ENCODE assay signal across 9 cellular contexts in genomic region chr13:41465215-41465907, GRCh38. TPM values are rescaled to one million over a fixed set of nuclear protein-coding genes. Genes with fewer than 3 reads are reported as not detected.
A peak's percentile ranks its signal among the peaks of the same experiment; 100 is the strongest.
DNase-seq lines count a peak whose midpoint lies in the region; ATAC-seq, FAIRE-seq and TF ChIP-seq lines count a peak whose summit lies in the region.
"Had no signal": no experiment of that assay in that cellular context is flagged by ENCODE, and none has a peak within 500 bp of the region (broad histone marks: within the 10 kb centered on the region; RNA-seq: fewer than 3 reads in every experiment).

No MANE protein-coding gene starts in this region.

- peaks cover 5% of the 10 kb centered on the region; the same call in 1 of the 2 replicates for H3K79me2 ChIP-seq in Karpas-422 (ENCODE audit: low read length)
- H3K79me2 ChIP-seq in endothelial cell of umbilical vein (ENCODE audit: control insufficient read depth, insufficient read depth, low read length), result peaks cover 5% of the 10 kb centered on the region

- H3K4me1 ChIP-seq in CD8-positive, alpha-beta T cell (ENCODE audit: insufficient read depth, low read length), result peaks cover 90% of the 10 kb centered on the region
- H3K4me1 ChIP-seq in Karpas-422 (ENCODE audit: low read length) (peaks cover 76% of the 10 kb centered on the region), endothelial cell of umbilical vein (ENCODE audit: control insufficient read depth, extremely low read depth, insufficient read depth, low read length) (peaks cover 37% of the 10 kb centered on the region), sigmoid colon (peaks cover 0 to 26% (median 16%) of the 10 kb centered on the region in 4 donors), aorta (ENCODE audit: control insufficient read depth in 1 of 2, insufficient read depth in 2 of 2, low read length in 2 of 2) (peaks cover 0 to 3% of the 10 kb centered on the region in 2 donors)

- H3K27me3 ChIP-seq in CD8-positive, alpha-beta T cell (ENCODE audit: insufficient read depth, low read length), result no peaks in the 10 kb centered on the region
- H3K27me3 ChIP-seq in Karpas-422 (ENCODE audit: low read length), result no peaks in the 10 kb centered on the region
- H3K27me3 ChIP-seq in endothelial cell of umbilical vein (ENCODE audit: control insufficient read depth in 2 of 2, insufficient read depth in 2 of 2, low read length in 2 of 2), result no peaks in the 10 kb centered on the region
- peaks cover 0 to 27% (median 0%) of the 10 kb centered on the region in 3 donors for H3K27me3 ChIP-seq in sigmoid colon
- no peaks in the 10 kb centered on the region for H3K27me3 ChIP-seq in aorta (ENCODE audit: control insufficient read depth in 1 of 2, insufficient read depth in 2 of 2, low read length in 1 of 2)

- H3K9me3 Mint-ChIP-seq in CD8-positive, alpha-beta T cell, result no peaks in the 10 kb centered on the region
- peaks cover 2% of the 10 kb centered on the region for H3K9me3 Mint-ChIP-seq in activated CD4-positive, alpha-beta memory T cell treated with anti-CD3 and anti-CD28 coated beads, Interleukin-2, amount 10 ng/mL, durations not matched to agents 7 days and 5 days

- no peak overlapping the region for H3K9ac ChIP-seq in Karpas-422 (ENCODE audit: low read length)
- peak overlapping the region; percentile 17 for H3K9ac ChIP-seq in endothelial cell of umbilical vein (replicated peaks; ENCODE audit: extremely low read depth, insufficient read depth, low read length)

- POLR2A ChIA-PET in CD8-positive, alpha-beta T cell (lab: Charles Lee), result interaction anchor here (1.0 to 4.1 kb wide), 6 partner anchors 9 to 99 kb away, joined by 3 to 26 read pairs (median 4); no protein-coding TSS in a partner anchor
- POLR2A ChIA-PET in activated CD4-positive, alpha-beta memory T cell treated with anti-CD3 and anti-CD28 coated beads, Interleukin-2, amount 10 ng/mL, durations not matched to agents 7 days and 5 days (lab: Charles Lee), result interaction anchor here (0.5 to 4.5 kb wide), 14 partner anchors 20 to 807 kb away, joined by 3 to 52 read pairs (median 3); partner anchors contain the start of genes AKAP11, ELF1 and VWA8
- POLR2A ChIA-PET in endothelial cell of umbilical vein (lab: Charles Lee), result interaction anchor here (1.1 to 1.3 kb wide), 2 partner anchors 148 to 187 kb away, joined by 4 to 5 read pairs; no protein-coding TSS in a partner anchor

- TF ChIP-seq EP300 in sigmoid colon (IDR thresholded peaks at IDR 0.05), result no peak

- intact Hi-C loops in CD8-positive, alpha-beta T cell (cut with DNase I, micrococcal nuclease), result loop anchor here (1.0 to 10.0 kb wide), 6 partner anchors 8 to 809 kb away; partner anchors contain the start of genes AKAP11 (in 1 of the 2), MRPS31 (in 1 of the 2), RGCC (in 1 of the 2) and WBP4 (in 1 of the 2)
- intact Hi-C loops in endothelial cell of umbilical vein (cut with micrococcal nuclease), result loop anchor here (1.0 to 2.0 kb wide), 4 partner anchors 8 to 183 kb away; partner anchors contain the start of gene RGCC
- intact Hi-C loops in sigmoid colon (cut with DNase I), result no loop called here
- intact Hi-C loops in aorta (cut with DNase I), result loop anchor here in 1 of 2 donors (10.0 kb wide), 1 partner anchor 179 kb away; no protein-coding TSS in a partner anchor

- TF ChIP-seq POLR2A in endothelial cell of umbilical vein (IDR thresholded peaks at IDR 0.05; ENCODE audit: low read depth, low read length) (peak; percentile 36), sigmoid colon (IDR thresholded peaks at IDR 0.05) (no peak)

- WGBS in sigmoid colon, 2 donors, result 47 to 80% methylated on average over 4 of the region's 4 CpGs
- WGBS in aorta, 2 donors, result 49 to 57% methylated on average over 4 of the region's 4 CpGs

- H3K4me1 Mint-ChIP-seq in CD8-positive, alpha-beta T cell (ENCODE audit: low read depth), result peaks cover 92% of the 10 kb centered on the region
- H3K4me1 Mint-ChIP-seq in activated CD4-positive, alpha-beta memory T cell treated with anti-CD3 and anti-CD28 coated beads, Interleukin-2, amount 10 ng/mL, durations not matched to agents 7 days and 5 days, result peaks cover 83% of the 10 kb centered on the region

- dilution Hi-C loops in endothelial cell of umbilical vein (cut with MboI; ENCODE audit: extremely low pct_ligation_motif_present, low sequenced_read_pairs), result no loop called here

- peak overlapping the region; percentile 91 for H3K27ac ChIP-seq in CD8-positive, alpha-beta T cell (ENCODE audit: low read depth, low read length)
- H3K27ac ChIP-seq in Karpas-422 (ENCODE audit: low read length) (peak overlapping the region; percentile 71), endothelial cell of umbilical vein (ENCODE audit: insufficient read depth, low read depth, low read length) (peak overlapping the region; percentile 86), sigmoid colon (peak overlapping the region; percentile 4 to 32 (median 23)), aorta (ENCODE audit: low read depth in 1 of 2, low read length in 2 of 2) (peak overlapping the region in 1 of 2 donors; percentile 71)

- FAIRE-seq in endothelial cell of umbilical vein (lab: Jason Lieb, UNC), result peak; percentile 96

- H3K9me1 ChIP-seq in endothelial cell of umbilical vein (replicated peaks; ENCODE audit: control insufficient read depth, extremely low read depth, insufficient read depth, low read length), result no peaks in the 10 kb centered on the region

- no peaks in the 10 kb centered on the region for H4K20me1 ChIP-seq in Karpas-422 (ENCODE audit: insufficient read depth, low read depth, low read length)
- peaks cover under 1% of the 10 kb centered on the region for H4K20me1 ChIP-seq in endothelial cell of umbilical vein (replicated peaks; ENCODE audit: control insufficient read depth, extremely low read depth, insufficient read depth, low read length)

- peaks cover 36% of the 10 kb centered on the region for H3K36me3 ChIP-seq in CD8-positive, alpha-beta T cell (ENCODE audit: insufficient read depth, low read length)
- H3K36me3 ChIP-seq in Karpas-422 (ENCODE audit: insufficient read depth, low read length) (peaks cover 54% of the 10 kb centered on the region), endothelial cell of umbilical vein (ENCODE audit: control insufficient read depth in 2 of 2, extremely low read depth in 1 of 2, insufficient read depth in 2 of 2, low read length in 2 of 2) (peaks cover 21 to 22% of the 10 kb centered on the region in 2 experiments), sigmoid colon (peaks cover 0 to 8% (median 3%) of the 10 kb centered on the region in 4 donors), aorta (ENCODE audit: control insufficient read depth in 1 of 2, insufficient read depth in 2 of 2, low read length in 1 of 2) (peaks cover 0 to 3% of the 10 kb centered on the region in 2 donors)

- DNase-seq in CD8-positive, alpha-beta T cell, result peak; percentile 75 to 94 (median 85)
- no peak for DNase-seq in Karpas-422
- peak; percentile 94 for DNase-seq in activated CD4-positive, alpha-beta memory T cell treated with anti-CD3 and anti-CD28 coated beads, Interleukin-2, amount 10 ng/mL, durations not matched to agents 7 days and 5 days
- DNase-seq in endothelial cell of umbilical vein (ENCODE audit: low read depth, low spot score), result peak; percentile 96
- DNase-seq in sigmoid colon, result no peak
- DNase-seq in aorta, result peak in 1 of 2 donors; percentile 90
- DNase-seq in NCI-H748 treated with DMSO at 0.1 percent for 48 hours (lab: John Stamatoyannopoulos, UW), result no peak

- TF ChIP-seq CTCF in CD8-positive, alpha-beta T cell (IDR thresholded peaks at IDR 0.05), result no peak
- TF ChIP-seq CTCF in endothelial cell of umbilical vein (IDR thresholded peaks at IDR 0.05; ENCODE audit: extremely low read depth in 1 of 2, insufficient read depth in 1 of 2, low read depth in 1 of 2, low read length in 2 of 2) (no peak), sigmoid colon (IDR thresholded peaks at IDR 0.05) (no peak)

- H3K4me3 Mint-ChIP-seq in CD8-positive, alpha-beta T cell, result peak overlapping the region; percentile 88
- H3K4me3 Mint-ChIP-seq in activated CD4-positive, alpha-beta memory T cell treated with anti-CD3 and anti-CD28 coated beads, Interleukin-2, amount 10 ng/mL, durations not matched to agents 7 days and 5 days, result peak overlapping the region; percentile 69

- H3K4me2 ChIP-seq in Karpas-422 (ENCODE audit: low read depth, low read length, poor library complexity, severe bottlenecking) (no peak overlapping the region), endothelial cell of umbilical vein (ENCODE audit: insufficient read depth, low read length) (peak overlapping the region; percentile 44)

- peak overlapping the region; percentile 99 for H3K27ac Mint-ChIP-seq in CD8-positive, alpha-beta T cell
- peak overlapping the region; percentile 94 for H3K27ac Mint-ChIP-seq in activated CD4-positive, alpha-beta memory T cell treated with anti-CD3 and anti-CD28 coated beads, Interleukin-2, amount 10 ng/mL, durations not matched to agents 7 days and 5 days

- no peaks in the 10 kb centered on the region for H3K9me3 ChIP-seq in CD8-positive, alpha-beta T cell (ENCODE audit: low read length)
- H3K9me3 ChIP-seq in Karpas-422 (ENCODE audit: low read length) (no peaks in the 10 kb centered on the region), endothelial cell of umbilical vein (replicated peaks; ENCODE audit: control insufficient read depth, insufficient read depth, low read length) (no peaks in the 10 kb centered on the region), sigmoid colon (no peaks in the 10 kb centered on the region), aorta (ENCODE audit: control insufficient read depth, low read length) (no peaks in the 10 kb centered on the region)

- no peaks in the 10 kb centered on the region for H3K9me2 ChIP-seq in Karpas-422 (replicated peaks; ENCODE audit: insufficient read depth, low read length)

- no peak overlapping the region for H2AFZ ChIP-seq in Karpas-422 (ENCODE audit: low read length)
- no peak overlapping the region for H2AFZ ChIP-seq in endothelial cell of umbilical vein (ENCODE audit: low read depth, low read length)

- TSS peak; percentile 26 for BruUV-seq in endothelial cell of umbilical vein (replicated peaks; lab: Mats Ljungman, UMichigan)

- H3K27me3 Mint-ChIP-seq in CD8-positive, alpha-beta T cell (ENCODE audit: low read depth), result no peaks in the 10 kb centered on the region
- no peaks in the 10 kb centered on the region for H3K27me3 Mint-ChIP-seq in activated CD4-positive, alpha-beta memory T cell treated with anti-CD3 and anti-CD28 coated beads, Interleukin-2, amount 10 ng/mL, durations not matched to agents 7 days and 5 days

- peak; percentile 72 for ATAC-seq in CD8-positive, alpha-beta T cell
- ATAC-seq in GM21528 (IDR thresholded peaks at IDR 0.05; ENCODE audit: low FRiP score, unreplicated experiment) (peak; percentile 90), aorta (ENCODE audit: low FRiP score) (peak; percentile 61)
- ATAC-seq: HCT116 had no signal

- H3K36me3 Mint-ChIP-seq in CD8-positive, alpha-beta T cell, result peaks cover 77% of the 10 kb centered on the region
- H3K36me3 Mint-ChIP-seq in activated CD4-positive, alpha-beta memory T cell treated with anti-CD3 and anti-CD28 coated beads, Interleukin-2, amount 10 ng/mL, durations not matched to agents 7 days and 5 days (ENCODE audit: low read depth), result peaks cover 91% of the 10 kb centered on the region

- CTCF ChIA-PET in CD8-positive, alpha-beta T cell (lab: Charles Lee), result interaction anchor here (0.7 to 4.0 kb wide), 3 partner anchors 8 to 27 kb away, joined by 3 to 9 read pairs (median 3); partner anchors contain the start of gene RGCC
- CTCF ChIA-PET in activated CD4-positive, alpha-beta memory T cell treated with anti-CD3 and anti-CD28 coated beads, Interleukin-2, amount 10 ng/mL, durations not matched to agents 7 days and 5 days (lab: Charles Lee), result interaction anchor here (0.9 to 1.5 kb wide), 2 partner anchors 28 to 30 kb away, joined by 4 to 8 read pairs; no protein-coding TSS in a partner anchor
- CTCF ChIA-PET in endothelial cell of umbilical vein (lab: Charles Lee), result interaction anchor here (1.0 to 2.7 kb wide), 2 partner anchors 100 to 187 kb away, joined by 6 to 16 read pairs; no protein-coding TSS in a partner anchor

- peak overlapping the region; percentile 56 for H3K4me3 ChIP-seq in CD8-positive, alpha-beta T cell (ENCODE audit: low read depth, low read length)
- H3K4me3 ChIP-seq in Karpas-422 (ENCODE audit: low read length) (no peak overlapping the region), endothelial cell of umbilical vein (replicated peaks in 1 of 3; ENCODE audit: insufficient read depth in 1 of 3, low read depth in 1 of 3, low read length in 3 of 3) (no peak overlapping the region), sigmoid colon (no peak overlapping the region), aorta (ENCODE audit: low read length in 2 of 2) (no peak overlapping the region)

RNA-seq across cellular contexts. Expression of gene RGCC, which starts 8.0 kb away (rescaled TPM):
- 100 to 1,000 TPM; 578 to 581 TPM for total RNA-seq in CD8-positive, alpha-beta T cell
- 69.3 and 109 TPM in 2 replicates for total RNA-seq in Karpas-422 (2014; rRNA removed; shearing (Covaris generic); ENCODE audit: low replicate concordance)
- total RNA-seq in activated CD4-positive, alpha-beta memory T cell treated with anti-CD3 and anti-CD28 coated beads, Interleukin-2, amount 10 ng/mL, durations not matched to agents 7 days and 5 days, result 10 to 100 TPM; 58.0 to 62.4 TPM
- total RNA-seq in endothelial cell of umbilical vein (138 and 148 TPM in 2 replicates), sigmoid colon (10 to 100 TPM; 30.4 to 65.3 (median 43.3) TPM), aorta (10 to 100 TPM; 19.3 to 66.2 TPM)
- polyA plus RNA-seq in endothelial cell of umbilical vein (95.0 and 112 TPM in 2 replicates), sigmoid colon (10 to 100 TPM in 1 of 3 donors, 1 to 10 TPM in 2; 8.3 to 11.3 (median 8.4) TPM), aorta (10 to 100 TPM; 10.3 to 26.0 TPM)
- polyA plus RNA-seq in endothelial cell of umbilical vein (2011; cell fraction: cytosol; rRNA removed), result 82.8 and 96.8 TPM in 2 replicates
- 74.3 and 90.8 TPM in 2 replicates for polyA plus RNA-seq in endothelial cell of umbilical vein (2011; cell fraction: nucleus; rRNA removed)
- 46.5 and 55.3 TPM in 2 replicates for polyA plus RNA-seq in endothelial cell of umbilical vein (2012)
- polyA minus RNA-seq in endothelial cell of umbilical vein, result 28.0 and 34.8 TPM in 2 replicates
- polyA minus RNA-seq in endothelial cell of umbilical vein (2011; cell fraction: cytosol; rRNA and poly(A)+ RNA removed), result not detected
- 24.9 and 26.2 TPM in 2 replicates for polyA minus RNA-seq in endothelial cell of umbilical vein (2011; cell fraction: nucleus; rRNA and poly(A)+ RNA removed)

Comparison
In these comparisons a context has a peak if more than half of its experiments do, and no peak if none do; other contexts are left out.
1. DNase-seq: peak in CD8-positive, alpha-beta T cell (7 of 7), activated CD4-positive, alpha-beta memory T cell treated with anti-CD3 and anti-CD28 coated beads, Interleukin-2, amount 10 ng/mL, durations not matched to agents 7 days and 5 days (single experiment) and endothelial cell of umbilical vein (single experiment); none in Karpas-422 (single experiment), sigmoid colon (single experiment) and NCI-H748 treated with DMSO at 0.1 percent for 48 hours (single experiment).
2. Peak in every context shown above with its lines, with median percentiles within 50 percentile points of each other: ATAC-seq.